In the genomic region with DNA sequence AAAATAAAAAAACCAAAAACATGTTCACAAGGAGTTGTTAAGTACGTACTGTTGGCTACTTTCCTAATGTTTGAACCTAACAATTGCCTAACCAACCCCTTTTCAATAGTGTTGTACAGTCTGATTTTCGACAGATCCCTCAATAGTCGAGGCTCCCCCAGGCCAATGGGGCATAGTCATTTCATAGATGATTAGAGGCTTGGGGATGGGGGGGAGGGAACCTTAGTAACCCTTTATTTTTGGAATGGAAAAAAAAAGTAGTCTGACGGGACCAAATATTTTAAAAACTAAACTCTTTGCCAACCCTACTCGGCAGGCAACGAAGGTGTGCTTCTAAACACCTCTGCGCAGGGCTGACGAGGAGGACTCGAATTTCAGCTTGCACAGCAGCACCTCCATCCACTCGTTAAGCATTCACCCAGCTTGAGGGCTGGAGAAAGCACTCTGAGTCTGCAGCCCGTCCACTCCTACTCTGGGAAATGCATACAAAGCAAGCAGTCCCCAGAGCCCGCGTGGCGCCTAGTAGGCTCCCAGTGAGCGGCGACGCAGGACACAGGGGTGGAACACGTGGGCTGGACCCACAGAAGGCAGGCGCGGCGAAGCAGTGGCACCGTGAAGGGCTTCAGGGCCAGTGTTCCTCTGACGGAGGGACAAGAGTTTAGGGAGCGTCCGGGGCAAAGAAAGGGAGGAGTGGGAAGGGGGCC, we compare ENCODE assay signal across 1 cellular context.
TF ChIP-seq lines count a peak whose summit lies in the region.

No MANE protein-coding gene starts in this region.

TF ChIP-seq in HepG2, 621 proteins besides CTCF, POLR2A, EP300 and RAD21 (continued from another document and continues in another):
- TF ChIP-seq, protein P1, sequence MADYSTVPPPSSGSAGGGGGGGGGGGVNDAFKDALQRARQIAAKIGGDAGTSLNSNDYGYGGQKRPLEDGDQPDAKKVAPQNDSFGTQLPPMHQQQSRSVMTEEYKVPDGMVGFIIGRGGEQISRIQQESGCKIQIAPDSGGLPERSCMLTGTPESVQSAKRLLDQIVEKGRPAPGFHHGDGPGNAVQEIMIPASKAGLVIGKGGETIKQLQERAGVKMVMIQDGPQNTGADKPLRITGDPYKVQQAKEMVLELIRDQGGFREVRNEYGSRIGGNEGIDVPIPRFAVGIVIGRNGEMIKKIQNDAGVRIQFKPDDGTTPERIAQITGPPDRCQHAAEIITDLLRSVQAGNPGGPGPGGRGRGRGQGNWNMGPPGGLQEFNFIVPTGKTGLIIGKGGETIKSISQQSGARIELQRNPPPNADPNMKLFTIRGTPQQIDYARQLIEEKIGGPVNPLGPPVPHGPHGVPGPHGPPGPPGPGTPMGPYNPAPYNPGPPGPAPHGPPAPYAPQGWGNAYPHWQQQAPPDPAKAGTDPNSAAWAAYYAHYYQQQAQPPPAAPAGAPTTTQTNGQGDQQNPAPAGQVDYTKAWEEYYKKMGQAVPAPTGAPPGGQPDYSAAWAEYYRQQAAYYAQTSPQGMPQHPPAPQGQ (CRISPR knock-in tag; IDR thresholded peaks at IDR 0.05; ENCODE audit: borderline replicate concordance): no peak
- TF ChIP-seq, protein P2, sequence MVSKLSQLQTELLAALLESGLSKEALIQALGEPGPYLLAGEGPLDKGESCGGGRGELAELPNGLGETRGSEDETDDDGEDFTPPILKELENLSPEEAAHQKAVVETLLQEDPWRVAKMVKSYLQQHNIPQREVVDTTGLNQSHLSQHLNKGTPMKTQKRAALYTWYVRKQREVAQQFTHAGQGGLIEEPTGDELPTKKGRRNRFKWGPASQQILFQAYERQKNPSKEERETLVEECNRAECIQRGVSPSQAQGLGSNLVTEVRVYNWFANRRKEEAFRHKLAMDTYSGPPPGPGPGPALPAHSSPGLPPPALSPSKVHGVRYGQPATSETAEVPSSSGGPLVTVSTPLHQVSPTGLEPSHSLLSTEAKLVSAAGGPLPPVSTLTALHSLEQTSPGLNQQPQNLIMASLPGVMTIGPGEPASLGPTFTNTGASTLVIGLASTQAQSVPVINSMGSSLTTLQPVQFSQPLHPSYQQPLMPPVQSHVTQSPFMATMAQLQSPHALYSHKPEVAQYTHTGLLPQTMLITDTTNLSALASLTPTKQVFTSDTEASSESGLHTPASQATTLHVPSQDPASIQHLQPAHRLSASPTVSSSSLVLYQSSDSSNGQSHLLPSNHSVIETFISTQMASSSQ (IDR thresholded peaks at IDR 0.05; ENCODE audit: low read depth): no peak
- TF ChIP-seq, protein P2 (CRISPR knock-in tag; IDR thresholded peaks at IDR 0.05; ENCODE audit: borderline replicate concordance): no peak
- TF ChIP-seq MTERF4 (CRISPR knock-in tag; IDR thresholded peaks at IDR 0.05): no peak
- no peak for TF ChIP-seq SALL2 (CRISPR knock-in tag; IDR thresholded peaks at IDR 0.05)
- no peak for TF ChIP-seq ZNF543 (CRISPR knock-in tag; IDR thresholded peaks at IDR 0.05)
- no peak; a peak in 2 of 4 replicates for TF ChIP-seq HMGXB4 (CRISPR knock-in tag; IDR thresholded peaks at IDR 0.05; ENCODE audit: borderline replicate concordance in 1 of 2, low read depth in 1 of 2)
- no peak for TF ChIP-seq ZNF564 (CRISPR knock-in tag; IDR thresholded peaks at IDR 0.05)
- TF ChIP-seq ETV6 (CRISPR knock-in tag; conservative IDR thresholded peaks at IDR 0.05): no peak
- TF ChIP-seq FIP1L1 (IDR thresholded peaks at IDR 0.05; ENCODE audit: borderline replicate concordance, insufficient read depth, low read depth, low read length): no peak
- TF ChIP-seq, protein P3, sequence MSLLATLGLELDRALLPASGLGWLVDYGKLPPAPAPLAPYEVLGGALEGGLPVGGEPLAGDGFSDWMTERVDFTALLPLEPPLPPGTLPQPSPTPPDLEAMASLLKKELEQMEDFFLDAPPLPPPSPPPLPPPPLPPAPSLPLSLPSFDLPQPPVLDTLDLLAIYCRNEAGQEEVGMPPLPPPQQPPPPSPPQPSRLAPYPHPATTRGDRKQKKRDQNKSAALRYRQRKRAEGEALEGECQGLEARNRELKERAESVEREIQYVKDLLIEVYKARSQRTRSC (CRISPR knock-in tag; IDR thresholded peaks at IDR 0.05; ENCODE audit: low read depth): no peak
- TF ChIP-seq ZNF12 (CRISPR knock-in tag; IDR thresholded peaks at IDR 0.05): no peak
- TF ChIP-seq, protein P4, sequence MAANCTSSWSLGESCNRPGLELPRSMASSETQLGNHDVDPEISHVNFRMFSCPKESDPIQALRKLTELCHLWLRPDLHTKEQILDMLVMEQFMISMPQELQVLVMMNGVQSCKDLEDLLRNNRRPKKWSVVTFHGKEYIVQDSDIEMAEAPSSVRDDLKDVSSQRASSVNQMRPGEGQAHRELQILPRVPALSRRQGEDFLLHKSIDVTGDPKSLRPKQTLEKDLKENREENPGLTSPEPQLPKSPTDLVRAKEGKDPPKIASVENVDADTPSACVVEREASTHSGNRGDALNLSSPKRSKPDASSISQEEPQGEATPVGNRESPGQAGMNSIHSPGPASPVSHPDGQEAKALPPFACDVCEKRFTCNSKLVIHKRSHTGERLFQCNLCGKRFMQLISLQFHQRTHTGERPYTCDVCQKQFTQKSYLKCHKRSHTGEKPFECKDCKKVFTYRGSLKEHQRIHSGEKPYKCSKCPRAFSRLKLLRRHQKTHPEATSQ (CRISPR knock-in tag; IDR thresholded peaks at IDR 0.05; ENCODE audit: borderline replicate concordance): no peak
- TF ChIP-seq ZNF644 (CRISPR knock-in tag; IDR thresholded peaks at IDR 0.05; ENCODE audit: low read depth): no peak
- TF ChIP-seq YY1 (IDR thresholded peaks at IDR 0.05; ENCODE audit: insufficient read depth, insufficient replicate concordance, low read depth, low read length): no peak
- 0 out of 2 replicates have a peak, but pooled peaks have one; percentile 73 for TF ChIP-seq ZNF251 (CRISPR knock-in tag; IDR thresholded peaks at IDR 0.05)
- TF ChIP-seq MBD4 (IDR thresholded peaks at IDR 0.05; ENCODE audit: borderline replicate concordance, low read length): no peak
- TF ChIP-seq, protein P5, sequence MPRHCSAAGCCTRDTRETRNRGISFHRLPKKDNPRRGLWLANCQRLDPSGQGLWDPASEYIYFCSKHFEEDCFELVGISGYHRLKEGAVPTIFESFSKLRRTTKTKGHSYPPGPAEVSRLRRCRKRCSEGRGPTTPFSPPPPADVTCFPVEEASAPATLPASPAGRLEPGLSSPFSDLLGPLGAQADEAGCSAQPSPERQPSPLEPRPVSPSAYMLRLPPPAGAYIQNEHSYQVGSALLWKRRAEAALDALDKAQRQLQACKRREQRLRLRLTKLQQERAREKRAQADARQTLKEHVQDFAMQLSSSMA (CRISPR knock-in tag; IDR thresholded peaks at IDR 0.05): no peak
- 0 out of 2 replicates have a peak, but pooled peaks have one; percentile 1 for TF ChIP-seq KLF6 (CRISPR knock-in tag; IDR thresholded peaks at IDR 0.05)
- peak; percentile 32; the same call in 1 of the 2 replicates for TF ChIP-seq MIXL1 (CRISPR knock-in tag; IDR thresholded peaks at IDR 0.05)
- TF ChIP-seq SMAD3 (CRISPR knock-in tag; IDR thresholded peaks at IDR 0.05): no peak
- TF ChIP-seq KLF16 (CRISPR knock-in tag; IDR thresholded peaks at IDR 0.05): 0 out of 4 replicates have a peak, but pooled peaks of 1 of the 2 experiments have one; percentile 3
- no peak for TF ChIP-seq HNRNPL (IDR thresholded peaks at IDR 0.05; ENCODE audit: low read depth, low read length)
- TF ChIP-seq SNAPC4 (CRISPR knock-in tag; IDR thresholded peaks at IDR 0.05): no peak
- TF ChIP-seq ZKSCAN1 (IDR thresholded peaks at IDR 0.05; ENCODE audit: low read length): peak; percentile 47
- TF ChIP-seq GABPB1 (CRISPR knock-in tag; IDR thresholded peaks at IDR 0.05): no peak
- TF ChIP-seq KLF12 (CRISPR knock-in tag; IDR thresholded peaks at IDR 0.05; ENCODE audit: borderline replicate concordance): no peak
- no peak; the same call in 1 of the 2 replicates for TF ChIP-seq ZNF567 (CRISPR knock-in tag; IDR thresholded peaks at IDR 0.05; ENCODE audit: borderline replicate concordance)
- no peak for TF ChIP-seq SP1 (IDR thresholded peaks at IDR 0.05)
- TF ChIP-seq SP1 (CRISPR knock-in tag; IDR thresholded peaks at IDR 0.05): no peak
- no peak for TF ChIP-seq PPARG (CRISPR knock-in tag; conservative IDR thresholded peaks at IDR 0.05)
- no peak for TF ChIP-seq E2F1 (CRISPR knock-in tag; IDR thresholded peaks at IDR 0.05)
- no peak for TF ChIP-seq DMTF1 (CRISPR knock-in tag; IDR thresholded peaks at IDR 0.05)
- peak; percentile 45; the same call in 1 of the 2 replicates for TF ChIP-seq ZC3H4 (CRISPR knock-in tag; IDR thresholded peaks at IDR 0.05; ENCODE audit: borderline replicate concordance)
